In genomic region chr14:106518054-106518943, GRCh38 we compare ENCODE assay signal across 8 cellular contexts.
DNase-seq lines count a peak whose midpoint lies in the region; ATAC-seq, FAIRE-seq and TF ChIP-seq lines count a peak whose summit lies in the region.

No MANE protein-coding gene starts in this region.

- no peak overlapping the region for H3K9ac ChIP-seq in K562 (ENCODE audit: insufficient read depth in 1 of 2, low read depth in 2 of 2, low read length in 2 of 2)

- TF ChIP-seq RAD21 in Ishikawa (IDR thresholded peaks at IDR 0.05; ENCODE audit: low read depth), result 0 out of 2 replicates have a peak, but pooled peaks have one; percentile 11
- peak in 1 of 2 experiments; percentile 22; a peak in 1 of 4 replicates for TF ChIP-seq RAD21 in K562 (CRISPR knock-in tag; conservative IDR thresholded peaks at IDR 0.05 in 1 of 2, IDR thresholded peaks at IDR 0.05 in 1 of 2)

- H3K4me1 Mint-ChIP-seq in T-helper 17 cell, result peaks cover 7% of the 10 kb centered on the region

- 17% methylated on average over 7 of the region's 11 CpGs for WGBS in K562 (ENCODE audit: insufficient coverage, low coverage, missing lambda C conversion rate)
- 62% methylated on average over 8 of the region's 11 CpGs for WGBS in esophagus muscularis mucosa

- no peaks in the 10 kb centered on the region for H3K27me3 ChIP-seq in K562 (ENCODE audit: control insufficient read depth in 2 of 2, insufficient read depth in 2 of 2, low read length in 2 of 2)
- peaks cover 0 to 7% (median 0%) of the 10 kb centered on the region in 4 donors for H3K27me3 ChIP-seq in esophagus muscularis mucosa

- no peaks in the 10 kb centered on the region for H3K4me1 ChIP-seq in K562 (replicated peaks in 1 of 2; ENCODE audit: control insufficient read depth in 2 of 2, insufficient read depth in 2 of 2, low read length in 2 of 2)
- H3K4me1 ChIP-seq in esophagus muscularis mucosa, result no peaks in the 10 kb centered on the region

- no peak overlapping the region for H2AFZ ChIP-seq in K562 (ENCODE audit: low read depth, low read length)

- H3K27ac Mint-ChIP-seq in T-helper 17 cell, result no peak overlapping the region

- peak; percentile 49 to 58 (median 53) for TF ChIP-seq CTCF in K562 (IDR thresholded peaks at IDR 0.05 in 2 of 3, conservative IDR thresholded peaks at IDR 0.05 in 1 of 3; ENCODE audit: insufficient read depth in 2 of 3, low read depth in 1 of 3, low read length in 3 of 3)
- TF ChIP-seq CTCF in esophagus muscularis mucosa (IDR thresholded peaks at IDR 0.05), result no peak

- H3K9me1 ChIP-seq in K562 (ENCODE audit: control insufficient read depth, insufficient read depth, low read length), result no peaks in the 10 kb centered on the region

- in situ Hi-C loops in K562 (cut with MboI), result no loop called here

- peak; percentile 63 to 82 (median 66) for DNase-seq in T-helper 17 cell
- DNase-seq in K562 (ENCODE audit: extremely low read depth in 1 of 4, low spot score in 3 of 4), result peak in 2 of 4 experiments; percentile 5 to 37
- peak; percentile 63 to 69 for DNase-seq in stimulated activated CD8-positive, alpha-beta memory T cell treated with anti-CD3 and anti-CD28 coated beads, Interleukin-2, amount 100 ng/mL, for 1 hour (ENCODE audit: low read depth in 2 of 2)
- DNase-seq in esophagus muscularis mucosa (ENCODE audit: extremely low spot score), result no peak
- DNase-seq in SW 1271 (lab: John Stamatoyannopoulos, UW), result no peak

- H3K27ac ChIP-seq in K562 (ENCODE audit: extremely low read depth, low read depth, low read length), result no peak overlapping the region
- H3K27ac ChIP-seq in esophagus muscularis mucosa (replicated peaks in 1 of 4), result no peak overlapping the region

- peaks cover 26% of the 10 kb centered on the region for H3K27me3 Mint-ChIP-seq in T-helper 17 cell

- H3K79me2 ChIP-seq in K562 (ENCODE audit: control insufficient read depth, insufficient read depth, low read length), result no peaks in the 10 kb centered on the region

- POLR2A ChIA-PET in K562 (lab: Yijun Ruan, JAX), result interaction anchor here (0.6 kb wide), 2 partner anchors 249 to 309 kb away, joined by 3 read pairs; no protein-coding TSS in a partner anchor

- no peak for TF ChIP-seq EP300 in Ishikawa (IDR thresholded peaks at IDR 0.05; ENCODE audit: borderline replicate concordance)
- TF ChIP-seq EP300 in K562 (IDR thresholded peaks at IDR 0.05; ENCODE audit: low read length), result no peak
- no peak for TF ChIP-seq EP300 in esophagus muscularis mucosa (IDR thresholded peaks at IDR 0.05)

- no peak overlapping the region for H3K4me2 ChIP-seq in K562 (ENCODE audit: insufficient read depth, low read length)

- no peaks in the 10 kb centered on the region for H3K36me3 Mint-ChIP-seq in T-helper 17 cell (ENCODE audit: low read depth)

- ATAC-seq in T-helper 17 cell, result peak; percentile 82
- ATAC-seq in K562, result peak; percentile 36; the same call in 1 of the 3 replicates
- no peak for ATAC-seq in GM18870 (IDR thresholded peaks at IDR 0.05; ENCODE audit: unreplicated experiment)
- no peak for ATAC-seq in HG03439 (IDR thresholded peaks at IDR 0.05; ENCODE audit: unreplicated experiment)

- TF ChIP-seq POLR2A in K562 (conservative IDR thresholded peaks at IDR 0.05) (no peak), esophagus muscularis mucosa (IDR thresholded peaks at IDR 0.05; ENCODE audit: low read depth) (no peak)

- FAIRE-seq in K562 (lab: Jason Lieb, UNC), result peak; percentile 54

- H4K20me1 ChIP-seq in K562 (replicated peaks; ENCODE audit: control insufficient read depth, insufficient read depth, low read length), result no peaks in the 10 kb centered on the region

- H3K4me3 Mint-ChIP-seq in T-helper 17 cell, result no peak overlapping the region

- H3K36me3 ChIP-seq in K562 (ENCODE audit: control insufficient read depth, insufficient read depth, low read length) (no peaks in the 10 kb centered on the region), esophagus muscularis mucosa (no peaks in the 10 kb centered on the region)

- intact Hi-C loops in K562 (cut with micrococcal nuclease), result no loop called here
- intact Hi-C loops in esophagus muscularis mucosa (cut with DNase I), result no loop called here

- CTCF ChIA-PET in K562 (lab: Yijun Ruan, JAX; ENCODE audit: low intra/inter-chr PET ratio), result interaction anchor here (1.0 kb wide), 1 partner anchor 82 kb away, joined by 6 read pairs; no protein-coding TSS in a partner anchor

- no TSS peak for BruUV-seq in K562 (replicated peaks; lab: Mats Ljungman, UMichigan)

- H3K4me3 ChIP-seq in K562, result no peak overlapping the region
- no peak overlapping the region for H3K4me3 ChIP-seq in esophagus muscularis mucosa

- H3K9me3 ChIP-seq in T-helper 17 cell (ENCODE audit: control insufficient read depth, low read length, poor library complexity, severe bottlenecking) (no peaks in the 10 kb centered on the region), K562 (replicated peaks; ENCODE audit: control insufficient read depth, insufficient read depth, low read depth, low read length) (no peaks in the 10 kb centered on the region), esophagus muscularis mucosa (no peaks in the 10 kb centered on the region)

TF ChIP-seq in Ishikawa, 13 proteins besides CTCF, POLR2A, EP300 and RAD21:
- no peak for TF ChIP-seq MAX (IDR thresholded peaks at IDR 0.05)
- TF ChIP-seq ZBTB7A (IDR thresholded peaks at IDR 0.05; ENCODE audit: low read depth), result no peak
- TF ChIP-seq YY1 (IDR thresholded peaks at IDR 0.05; ENCODE audit: low read depth), result no peak

TF ChIP-seq in K562, 482 proteins besides CTCF, POLR2A, EP300 and RAD21:
- no peak for TF ChIP-seq BRCA1 (IDR thresholded peaks at IDR 0.05)
- TF ChIP-seq BRCA1 (CRISPR knock-in tag; IDR thresholded peaks at IDR 0.05), result no peak
- peak; percentile 67 for TF ChIP-seq CEBPB (tag; IDR thresholded peaks at IDR 0.05)
- no peak for TF ChIP-seq CEBPG (CRISPR knock-in tag; IDR thresholded peaks at IDR 0.05)
- peak in 1 of 2 experiments; percentile 43; a peak in 1 of 4 replicates for TF ChIP-seq CEBPG (tag; conservative IDR thresholded peaks at IDR 0.05 in 1 of 2, IDR thresholded peaks at IDR 0.05 in 1 of 2)
- no peak for TF ChIP-seq HMGN3 (IDR thresholded peaks at IDR 0.05; ENCODE audit: borderline replicate concordance, extremely low read depth, insufficient read length, low read depth, low read length)
- no peak for TF ChIP-seq ZNF511 (CRISPR knock-in tag; IDR thresholded peaks at IDR 0.05)
- TF ChIP-seq ZBTB7A (IDR thresholded peaks at IDR 0.05; ENCODE audit: borderline replicate concordance, control insufficient read depth, low read depth, low read length), result no peak
- no peak for TF ChIP-seq KDM2B (CRISPR knock-in tag; IDR thresholded peaks at IDR 0.05)
- TF ChIP-seq SMAD3 (CRISPR knock-in tag; conservative IDR thresholded peaks at IDR 0.05), result no peak
- TF ChIP-seq PTRF (tag; IDR thresholded peaks at IDR 0.05), result no peak

Comparison
In these comparisons a context has a peak if more than half of its experiments do, and no peak if none do; other contexts are left out.
1. ATAC-seq: peak in T-helper 17 cell (single experiment) and K562 (single experiment); none in GM18870 (single experiment) and HG03439 (single experiment).
2. DNase-seq: peak in T-helper 17 cell (3 of 3) and stimulated activated CD8-positive, alpha-beta memory T cell treated with anti-CD3 and anti-CD28 coated beads, Interleukin-2, amount 100 ng/mL, for 1 hour (2 of 2); none in esophagus muscularis mucosa (single experiment) and SW 1271 (0 of 2).
3. CTCF ChIP-seq: peak in K562 (3 of 3); none in esophagus muscularis mucosa (0 of 3).